ENCODE assay signal across 15 cellular contexts in the genomic region with DNA sequence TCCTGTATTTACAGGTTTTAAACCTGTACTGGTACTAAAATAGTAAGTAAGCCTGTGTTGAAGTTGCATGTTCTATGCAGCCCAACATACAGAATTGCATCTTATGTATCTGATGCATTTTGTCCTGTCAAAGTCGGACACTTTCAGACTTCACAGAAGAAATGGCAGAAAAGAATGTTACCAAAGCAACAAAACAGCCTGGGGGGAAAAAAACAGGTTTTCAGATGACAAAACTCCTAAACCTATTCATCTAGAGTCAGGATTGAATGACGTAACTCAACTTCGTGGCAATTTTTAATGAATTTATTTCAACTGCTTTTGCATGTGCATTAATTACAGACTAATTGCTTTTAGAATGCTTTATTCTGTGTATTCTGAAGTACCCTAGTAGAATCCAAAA. TPM values are rescaled to one million over a fixed set of nuclear protein-coding genes. Genes with fewer than 3 reads are reported as not detected.
DNase-seq lines count a peak whose midpoint lies in the region; ATAC-seq and TF ChIP-seq lines count a peak whose summit lies in the region.
"Had no signal": no experiment of that assay in that cellular context is flagged by ENCODE, and none has a peak within 500 bp of the region (broad histone marks: within the 10 kb centered on the region; RNA-seq: fewer than 3 reads in every experiment).

No MANE protein-coding gene starts in this region.

- intact Hi-C loops in PC-9 (cut with micrococcal nuclease; ENCODE audit: unreplicated experiment): no loop called here

- no peaks in the 10 kb centered on the region for H3K9me3 ChIP-seq in smooth muscle cell (replicated peaks; ENCODE audit: low read depth)
- peaks cover 2% of the 10 kb centered on the region; the same call in 1 of the 2 replicates for H3K9me3 ChIP-seq in PC-9 (ENCODE audit: insufficient read depth, low read depth)
- H3K9me3 ChIP-seq: HAP-1 had no signal

- POLR2A ChIA-PET in PC-9 (lab: Charles Lee; ENCODE audit: unreplicated experiment): no interaction called here

- H3K27me3 Mint-ChIP-seq in mesothelial cell of epicardium (ENCODE audit: low read depth) (no peaks in the 10 kb centered on the region), type B pancreatic cell (no peaks in the 10 kb centered on the region)
- H3K27me3 Mint-ChIP-seq: CD4-positive, alpha-beta memory T cell had no signal

- DNase-seq in mesothelial cell of epicardium (ENCODE audit: low spot score in 2 of 2, unreplicated experiment in 2 of 2): no peak
- no peak for DNase-seq in smooth muscle cell (lab: John Stamatoyannopoulos, UW; ENCODE audit: unreplicated experiment)
- DNase-seq in type B pancreatic cell (ENCODE audit: extremely low spot score, unreplicated experiment): no peak
- DNase-seq in foreskin keratinocyte: no peak
- no peak for DNase-seq in kidney glomerular epithelial cell (lab: John Stamatoyannopoulos, UW)
- no peak for DNase-seq in PC-9
- DNase-seq: C1 segment of cervical spinal cord; Calu3; CD4-positive, alpha-beta memory T cell; COR-L47; DMS53; GF-D8; GOT3; HFFc6 had no signal

- H3K4me3 Mint-ChIP-seq in mesothelial cell of epicardium: no peak overlapping the region
- peak overlapping the region; percentile 75 for H3K4me3 Mint-ChIP-seq in type B pancreatic cell
- H3K4me3 Mint-ChIP-seq: CD4-positive, alpha-beta memory T cell; HFFc6 had no signal

- H3K36me3 Mint-ChIP-seq in mesothelial cell of epicardium (peaks cover 5% of the 10 kb centered on the region), type B pancreatic cell (peaks cover 11% of the 10 kb centered on the region)
- H3K36me3 Mint-ChIP-seq: CD4-positive, alpha-beta memory T cell had no signal

- CTCF ChIA-PET in PC-9 (lab: Charles Lee): no interaction called here

- H3K27me3 ChIP-seq in smooth muscle cell (ENCODE audit: low read depth) (no peaks in the 10 kb centered on the region), foreskin keratinocyte (no peaks in the 10 kb centered on the region), PC-9 (ENCODE audit: insufficient read depth, low read depth) (no peaks in the 10 kb centered on the region)

- peak overlapping the region; percentile 70 for H3K27ac Mint-ChIP-seq in mesothelial cell of epicardium
- peak overlapping the region; percentile 84 for H3K27ac Mint-ChIP-seq in type B pancreatic cell
- H3K27ac Mint-ChIP-seq: HFFc6 had no signal

- H3K9ac ChIP-seq in smooth muscle cell (ENCODE audit: low read depth): peak overlapping the region; percentile 10

- ATAC-seq in foreskin keratinocyte: no peak

- H3K36me3 ChIP-seq in smooth muscle cell (ENCODE audit: low read depth): no peaks in the 10 kb centered on the region
- H3K36me3 ChIP-seq in PC-9 (ENCODE audit: low read depth): no peaks in the 10 kb centered on the region
- H3K36me3 ChIP-seq: HAP-1 had no signal

- WGBS in smooth muscle cell (ENCODE audit: low lambda C conversion rate): 80% methylated on average over 3 of the region's 3 CpGs

- H2AFZ ChIP-seq in smooth muscle cell (ENCODE audit: low read depth) (no peak overlapping the region), PC-9 (no peak overlapping the region)

- H3K27ac ChIP-seq in smooth muscle cell (ENCODE audit: low read depth) (peak overlapping the region; percentile 39), foreskin keratinocyte (no peak overlapping the region), PC-9 (no peak overlapping the region)

- H3K9me2 ChIP-seq in PC-9 (ENCODE audit: insufficient read depth): no peaks in the 10 kb centered on the region; the same call in 1 of the 2 replicates

- no peaks in the 10 kb centered on the region for H4K20me1 ChIP-seq in smooth muscle cell (ENCODE audit: low read depth)
- peaks cover 3% of the 10 kb centered on the region; the same call in 1 of the 2 replicates for H4K20me1 ChIP-seq in PC-9 (ENCODE audit: insufficient read depth)

- TF ChIP-seq CTCF in mesothelial cell of epicardium (IDR thresholded peaks at IDR 0.05; ENCODE audit: unreplicated experiment): no peak
- no peak for TF ChIP-seq CTCF in smooth muscle cell (IDR thresholded peaks at IDR 0.05; ENCODE audit: borderline replicate concordance, insufficient read depth, poor library complexity, severe bottlenecking)
- no peak for TF ChIP-seq CTCF in type B pancreatic cell (conservative IDR thresholded peaks at IDR 0.05)
- TF ChIP-seq CTCF in foreskin keratinocyte (conservative IDR thresholded peaks at IDR 0.05): no peak
- TF ChIP-seq CTCF in PC-9 (conservative IDR thresholded peaks at IDR 0.05): no peak

- H3K4me1 ChIP-seq in smooth muscle cell (ENCODE audit: low read depth): peaks cover 4% of the 10 kb centered on the region
- peaks cover 7% of the 10 kb centered on the region for H3K4me1 ChIP-seq in foreskin keratinocyte
- no peaks in the 10 kb centered on the region for H3K4me1 ChIP-seq in PC-9 (replicated peaks; ENCODE audit: insufficient read depth)

- H3K79me2 ChIP-seq in smooth muscle cell (ENCODE audit: low read depth): peaks cover 34% of the 10 kb centered on the region
- peaks cover 24% of the 10 kb centered on the region for H3K79me2 ChIP-seq in PC-9 (ENCODE audit: low read depth)

- BruUV-seq in PC-9 (replicated peaks; lab: Mats Ljungman, UMichigan): no TSS peak

- peaks cover 46% of the 10 kb centered on the region for H3K4me1 Mint-ChIP-seq in mesothelial cell of epicardium
- H3K4me1 Mint-ChIP-seq in type B pancreatic cell (ENCODE audit: unreplicated experiment): peaks cover 29% of the 10 kb centered on the region

- peaks cover 5% of the 10 kb centered on the region for H3K9me3 Mint-ChIP-seq in mesothelial cell of epicardium
- H3K9me3 Mint-ChIP-seq in type B pancreatic cell: peaks cover 11% of the 10 kb centered on the region
- H3K9me3 Mint-ChIP-seq: CD4-positive, alpha-beta memory T cell; HFFc6 had no signal

- H3F3A ChIP-seq in smooth muscle cell (ENCODE audit: low read depth): peaks cover 1% of the 10 kb centered on the region
- peaks cover 3% of the 10 kb centered on the region; the same call in 1 of the 2 replicates for H3F3A ChIP-seq in PC-9 (ENCODE audit: insufficient read depth, low read depth)

- H3K4me2 ChIP-seq in smooth muscle cell: no peak overlapping the region
- H3K4me2 ChIP-seq in PC-9: no peak overlapping the region

- H3K4me3 ChIP-seq in smooth muscle cell (no peak overlapping the region), PC-9 (no peak overlapping the region)
- H3K4me3 ChIP-seq: HAP-1 had no signal

RNA-seq across cellular contexts. Expression of gene CYTH3, which starts 28.4 kb away (rescaled TPM):
- total RNA-seq in mesothelial cell of epicardium (28.3 to 29.9 TPM (median 29.2 TPM) in 3 replicates), smooth muscle cell (7.6 and 18.4 TPM in 2 replicates), type B pancreatic cell (ENCODE audit: low replicate concordance) (31.1 and 36.6 TPM in 2 replicates), foreskin keratinocyte (35.7 and 38.0 TPM in 2 replicates), PC-9 (2021) (78.8 and 84.4 TPM in 2 replicates)
- polyA plus RNA-seq in smooth muscle cell (11.4 and 12.3 TPM in 2 replicates), foreskin keratinocyte (16.2 and 19.7 TPM in 2 replicates)
